17 cellular contexts compared by ENCODE assay signal in genomic region chr17:46035112-46035818, GRCh38. TPM values are rescaled to one million over a fixed set of nuclear protein-coding genes. Genes with fewer than 3 reads are reported as not detected.
DNase-seq lines count a peak whose midpoint lies in the region; ATAC-seq and TF ChIP-seq lines count a peak whose summit lies in the region.
"Had no signal": no experiment of that assay in that cellular context is flagged by ENCODE, and none has a peak within 500 bp of the region (broad histone marks: within the 10 kb centered on the region; RNA-seq: fewer than 3 reads in every experiment).

No MANE protein-coding gene starts in this region.

- no peaks in the 10 kb centered on the region for H3K27me3 ChIP-seq in GM23338 (ENCODE audit: insufficient read depth)
- H3K27me3 ChIP-seq: suprapubic skin had no signal

- intact Hi-C loops in mucosa of descending colon (cut with DNase I, micrococcal nuclease): no loop called here
- intact Hi-C loops in sciatic nerve (cut with DNase I): loop anchor here (10.0 kb wide), 1 partner anchor 180 kb away; no protein-coding TSS in a partner anchor

- H4K20me1 ChIP-seq in GM23338 (replicated peaks; ENCODE audit: insufficient read depth): peaks cover 21% of the 10 kb centered on the region

- H3K79me2 ChIP-seq in GM23338 (replicated peaks; ENCODE audit: insufficient read depth): no peaks in the 10 kb centered on the region

- H3K4me3 ChIP-seq in GM23338 (no peak overlapping the region), mucosa of descending colon (no peak overlapping the region)
- H3K4me3 ChIP-seq: suprapubic skin had no signal

- no peaks in the 10 kb centered on the region for H3K9me3 Mint-ChIP-seq in GM23338
- H3K9me3 Mint-ChIP-seq in activated T-helper 17 cell treated with anti-CD3 and anti-CD28 coated beads, Interleukin-2, amount 50 U/mL, for 72 hours: no peaks in the 10 kb centered on the region
- H3K9me3 Mint-ChIP-seq: brain had no signal

- peaks cover 10% of the 10 kb centered on the region; the same call in 1 of the 2 replicates for H3F3A ChIP-seq in GM23338 (replicated peaks; ENCODE audit: low read depth)

- DNase-seq in GM10266 (ENCODE audit: extremely low spot score): peak; percentile 69
- peak; percentile 35 for DNase-seq in GM23338 (ENCODE audit: low spot score)
- DNase-seq in mucosa of descending colon: no peak
- no peak for DNase-seq in sciatic nerve (ENCODE audit: low spot score)
- DNase-seq: DMS79 treated with DMSO at 0.1 percent for 48 hours; GOT3; islet precursor cell; NCI-H510A treated with DMSO at 0.1 percent for 48 hours; occipital lobe; stimulated activated CD4-positive, alpha-beta T cell treated with anti-CD3 and anti-CD28 coated beads, Interleukin-1b, Interleukin-23, amount 100 ng/mL, for 48 hours had no signal

- no peak for TF ChIP-seq CTCF in GM10266 (IDR thresholded peaks at IDR 0.05; ENCODE audit: control insufficient read depth, insufficient read depth, low read depth, missing control alignments)
- no peak for TF ChIP-seq CTCF in GM23338 (conservative IDR thresholded peaks at IDR 0.05; ENCODE audit: low read depth in 2 of 2)
- TF ChIP-seq CTCF in mucosa of descending colon (IDR thresholded peaks at IDR 0.05): no peak

- no peak overlapping the region for H3K4me2 ChIP-seq in GM23338

- H3K4me1 ChIP-seq in GM23338 (ENCODE audit: insufficient read depth) (no peaks in the 10 kb centered on the region; the same call in 1 of the 2 replicates), mucosa of descending colon (ENCODE audit: low read depth) (no peaks in the 10 kb centered on the region)
- H3K4me1 ChIP-seq: suprapubic skin had no signal

- H2AFZ ChIP-seq in GM23338: no peak overlapping the region

- no peak overlapping the region for H3K4me3 Mint-ChIP-seq in GM23338
- H3K4me3 Mint-ChIP-seq in activated T-helper 17 cell treated with anti-CD3 and anti-CD28 coated beads, Interleukin-2, amount 50 U/mL, for 72 hours: no peak overlapping the region
- H3K4me3 Mint-ChIP-seq: brain had no signal

- peaks cover 5% of the 10 kb centered on the region for H3K27me3 Mint-ChIP-seq in GM23338 (ENCODE audit: insufficient read depth, low read depth, poor library complexity)
- no peaks in the 10 kb centered on the region for H3K27me3 Mint-ChIP-seq in activated T-helper 17 cell treated with anti-CD3 and anti-CD28 coated beads, Interleukin-2, amount 50 U/mL, for 72 hours
- H3K27me3 Mint-ChIP-seq: brain had no signal

- H3K27ac ChIP-seq in GM23338 (ENCODE audit: low read depth): no peak overlapping the region
- H3K27ac ChIP-seq: suprapubic skin had no signal

- H3K36me3 ChIP-seq in GM23338 (ENCODE audit: insufficient read depth) (peaks cover 71% of the 10 kb centered on the region), mucosa of descending colon (ENCODE audit: low read depth) (peaks cover 23% of the 10 kb centered on the region)

- no peaks in the 10 kb centered on the region for H3K9me3 ChIP-seq in mucosa of descending colon
- H3K9me3 ChIP-seq: suprapubic skin had no signal

- H3K27ac Mint-ChIP-seq in GM23338: peak overlapping the region; percentile 30; the same call in 1 of the 2 replicates
- H3K27ac Mint-ChIP-seq in activated T-helper 17 cell treated with anti-CD3 and anti-CD28 coated beads, Interleukin-2, amount 50 U/mL, for 72 hours: peak overlapping the region; percentile 69

- H3K4me1 Mint-ChIP-seq in GM23338: peaks cover 4% of the 10 kb centered on the region; the same call in 2 of the 3 replicates
- peaks cover 10% of the 10 kb centered on the region for H3K4me1 Mint-ChIP-seq in activated T-helper 17 cell treated with anti-CD3 and anti-CD28 coated beads, Interleukin-2, amount 50 U/mL, for 72 hours
- H3K4me1 Mint-ChIP-seq: brain had no signal

- no peaks in the 10 kb centered on the region for H3K9me2 ChIP-seq in GM23338 (ENCODE audit: insufficient read depth)

- peaks cover 94% of the 10 kb centered on the region for H3K36me3 Mint-ChIP-seq in GM23338 (ENCODE audit: low read depth)
- peaks cover 100% of the 10 kb centered on the region for H3K36me3 Mint-ChIP-seq in activated T-helper 17 cell treated with anti-CD3 and anti-CD28 coated beads, Interleukin-2, amount 50 U/mL, for 72 hours (ENCODE audit: low read depth)

- ATAC-seq in GM23338 (no peak), mucosa of descending colon (peak; percentile 41), GM21515 (IDR thresholded peaks at IDR 0.05; ENCODE audit: unreplicated experiment) (no peak), GM18873 (IDR thresholded peaks at IDR 0.05; ENCODE audit: low FRiP score, unreplicated experiment) (no peak), sciatic nerve (no peak)
- ATAC-seq in activated T-helper 17 cell treated with anti-CD3 and anti-CD28 coated beads, Interleukin-2, amount 50 U/mL, for 72 hours (replicated peaks): peak; percentile 78
- ATAC-seq: esophagus mucosa had no signal

TF ChIP-seq in GM23338, 12 proteins besides CTCF, POLR2A, EP300 and RAD21 (continues in another document):
- TF ChIP-seq ETS1 (IDR thresholded peaks at IDR 0.05) (no peak), ZNF331 (CRISPR knock-in tag; IDR thresholded peaks at IDR 0.05; ENCODE audit: low read depth) (no peak), EZH2 (IDR thresholded peaks at IDR 0.05; ENCODE audit: low read depth, unreplicated experiment) (no peak), JUNB (IDR thresholded peaks at IDR 0.05; ENCODE audit: unreplicated experiment) (no peak), ZNF114 (CRISPR knock-in tag; IDR thresholded peaks at IDR 0.05) (no peak), STAT1 (IDR thresholded peaks at IDR 0.05; ENCODE audit: unreplicated experiment) (no peak), POLR2AphosphoS5 (IDR thresholded peaks at IDR 0.05; ENCODE audit: low read depth) (no peak), NANOG (IDR thresholded peaks at IDR 0.05; ENCODE audit: borderline replicate concordance) (no peak), REST (IDR thresholded peaks at IDR 0.05; ENCODE audit: unreplicated experiment) (no peak), CREB1 (CRISPR knock-in tag; IDR thresholded peaks at IDR 0.05; ENCODE audit: low read depth) (no peak)

RNA-seq across cellular contexts. Expression of gene STH, which starts 36.2 kb away (rescaled TPM):
- total RNA-seq in GM23338 (2014; rRNA removed; shearing (Covaris generic)): not detected in 2 replicates
- 0.55 TPM in 1 of 2 replicates, not detected in the other for polyA plus RNA-seq in GM23338 (2016; fragmentation: Nextera tagmentation; extraction: Ambion mirVana)
- not detected for total RNA-seq in activated T-helper 17 cell treated with anti-CD3 and anti-CD28 coated beads, Interleukin-2, amount 50 U/mL, for 72 hours
- total RNA-seq in mucosa of descending colon (not detected), sciatic nerve (not detected)
- total RNA-seq: esophagus mucosa, SK-MEL-5, suprapubic skin had no signal

Comparison
In these comparisons a context has a peak if more than half of its experiments do, and no peak if none do; other contexts are left out.
1. DNase-seq: peak in GM10266 (single experiment) and GM23338 (single experiment); none in mucosa of descending colon (0 of 3) and sciatic nerve (single experiment).
2. ATAC-seq: peak in activated T-helper 17 cell treated with anti-CD3 and anti-CD28 coated beads, Interleukin-2, amount 50 U/mL, for 72 hours (single experiment) and mucosa of descending colon (single experiment); none in GM23338 (single experiment), GM21515 (single experiment), GM18873 (single experiment) and sciatic nerve (single experiment).